In genomic region chr15:71111950-71112349, GRCh38 we compare ENCODE assay signal across 21 cellular contexts. TPM values are rescaled to one million over a fixed set of nuclear protein-coding genes. Genes with fewer than 3 reads are reported as not detected.
DNase-seq lines count a peak whose midpoint lies in the region; ATAC-seq and TF ChIP-seq lines count a peak whose summit lies in the region.
"Had no signal": no experiment of that assay in that cellular context is flagged by ENCODE, and none has a peak within 500 bp of the region (broad histone marks: within the 10 kb centered on the region; RNA-seq: fewer than 3 reads in every experiment).

No MANE protein-coding gene starts in this region.

- H4K20me1 ChIP-seq in IMR-90 (ENCODE audit: insufficient read depth, low read length): no peaks in the 10 kb centered on the region
- H4K20me1 ChIP-seq in neural progenitor cell (ENCODE audit: low read depth): no peaks in the 10 kb centered on the region

- H3K36me3 Mint-ChIP-seq in neural progenitor cell: no peaks in the 10 kb centered on the region
- H3K36me3 Mint-ChIP-seq: T-cell had no signal

- H3K9ac ChIP-seq in IMR-90 (ENCODE audit: low read depth, low read length) (no peak overlapping the region), neural progenitor cell (no peak overlapping the region)

- H3K36me3 ChIP-seq in IMR-90 (ENCODE audit: control insufficient read depth, insufficient read depth, low read length) (no peaks in the 10 kb centered on the region), neural progenitor cell (no peaks in the 10 kb centered on the region)

- no peak for TF ChIP-seq POLR2A in IMR-90 (IDR thresholded peaks at IDR 0.05; ENCODE audit: low read depth, low read length)

- no peak for ATAC-seq in IMR-90 (ENCODE audit: low read depth)
- no peak for ATAC-seq in HG03354 (IDR thresholded peaks at IDR 0.05; ENCODE audit: poor library complexity, severe bottlenecking, unreplicated experiment)
- no peak for ATAC-seq in GM19023 (IDR thresholded peaks at IDR 0.05; ENCODE audit: unreplicated experiment)
- ATAC-seq: HCT116, SK-N-SH treated with all-trans-retinoic acid at 6 μM for 48 hours, T-cell had no signal

- H3K4ac ChIP-seq in IMR-90 (ENCODE audit: low read depth, low read length): peak overlapping the region; percentile 72; the same call in 1 of the 2 replicates

- H3K4me3 ChIP-seq in IMR-90 (ENCODE audit: insufficient read depth, low read depth, low read length) (no peak overlapping the region), neural progenitor cell (no peak overlapping the region)

- H3K23ac ChIP-seq in IMR-90 (ENCODE audit: low read depth, low read length): no peak overlapping the region

- H4K91ac ChIP-seq in IMR-90 (ENCODE audit: insufficient read depth, low read depth, low read length): peak overlapping the region; percentile 33; the same call in 1 of the 2 replicates

- H3F3A ChIP-seq in neural progenitor cell (ENCODE audit: low read depth): peaks cover 17% of the 10 kb centered on the region

- CTCF ChIA-PET in IMR-90 (lab: Yijun Ruan, JAX): interaction anchor here (0.6 to 1.0 kb wide), 4 partner anchors 8 to 219 kb away, joined by 3 read pairs; partner anchors contain the start of gene LRRC49

- H2AK5ac ChIP-seq in IMR-90 (ENCODE audit: low read depth, low read length): 0 out of 2 replicates have a peak overlapping the region, but pooled peaks have one; percentile 21

- no peak for DNase-seq in IMR-90
- peak; percentile 10 for DNase-seq in cerebellar cortex (ENCODE audit: low spot score)
- DNase-seq in neural progenitor cell (ENCODE audit: low spot score): no peak
- no peak for DNase-seq in posterior cingulate gyrus
- DNase-seq in NCI-H1694 treated with DMSO at 0.1 percent for 48 hours (lab: John Stamatoyannopoulos, UW): no peak
- DNase-seq: AML-193; COR-L47; NCI-H1092 treated with DMSO at 0.1 percent for 48 hours; NCI-H146; NCI-H2081; NCI-H2171 treated with DMSO at 0.1 percent for 48 hours; NCI-H446 treated with DMSO at 0.1 percent for 48 hours; NCI-H69; NK-92 treated with Interleukin-12 subunit alpha and Interleukin-12 subunit beta, amount 100 ng/mL, for 24 hours; SIG-M5; T-cell had no signal

- BruUV-seq in IMR-90 (replicated peaks; lab: Mats Ljungman, UMichigan): no TSS peak

- H3K56ac ChIP-seq in IMR-90 (ENCODE audit: extremely low read depth, insufficient read depth, low read length): no peak overlapping the region

- no peaks in the 10 kb centered on the region for H3K9me3 ChIP-seq in IMR-90 (ENCODE audit: control insufficient read depth, insufficient read depth, low read length)
- H3K9me3 ChIP-seq in neural progenitor cell (ENCODE audit: low read depth): no peaks in the 10 kb centered on the region

- peak overlapping the region; percentile 49; the same call in 1 of the 2 replicates for H4K5ac ChIP-seq in IMR-90 (ENCODE audit: low read depth, low read length)

- peak overlapping the region in 1 of 2 experiments; percentile 68; a peak in 2 of 4 replicates for H4K8ac ChIP-seq in IMR-90 (ENCODE audit: low read depth in 2 of 2, low read length in 2 of 2)

- H3K9me3 Mint-ChIP-seq in neural progenitor cell: no peaks in the 10 kb centered on the region
- H3K9me3 Mint-ChIP-seq: T-cell had no signal

- peaks cover 10% of the 10 kb centered on the region; the same call in 1 of the 2 replicates for H3K9me1 ChIP-seq in IMR-90 (ENCODE audit: insufficient read depth, low read length)

- WGBS in IMR-90 (ENCODE audit: extremely low coverage in 2 of 2, insufficient read length in 1 of 2), 2 experiments: no CpG with 5 or more reads among the region's 4 CpGs

- in situ Hi-C loops in IMR-90 (cut with MboI; ENCODE audit: low sequenced_read_pairs): loop anchor here (5.0 kb wide), 3 partner anchors 100 to 695 kb away; no protein-coding TSS in a partner anchor

- no peak overlapping the region for H2AK9ac ChIP-seq in IMR-90 (replicated peaks; ENCODE audit: low read depth, low read length, poor library complexity)

- no peak overlapping the region for H3K4me3 Mint-ChIP-seq in neural progenitor cell
- H3K4me3 Mint-ChIP-seq: T-cell had no signal

- peaks cover 18% of the 10 kb centered on the region for H3K4me1 ChIP-seq in IMR-90 (ENCODE audit: control insufficient read depth, insufficient read depth, low read length)
- H3K4me1 ChIP-seq in neural progenitor cell: peaks cover 24% of the 10 kb centered on the region

- H3K79me2 ChIP-seq in neural progenitor cell (ENCODE audit: low read depth): no peaks in the 10 kb centered on the region

- H2BK15ac ChIP-seq in IMR-90 (ENCODE audit: low read depth, low read length): no peak overlapping the region

- peaks cover 31% of the 10 kb centered on the region for H3K4me1 Mint-ChIP-seq in neural progenitor cell

- H3K4me2 ChIP-seq in IMR-90 (ENCODE audit: low read depth, low read length) (no peak overlapping the region), neural progenitor cell (no peak overlapping the region)

- dilution Hi-C loops in IMR-90 (cut with HindIII; ENCODE audit: low sequenced_read_pairs, unreplicated experiment): no loop called here

- POLR2A ChIA-PET in IMR-90 (lab: Charles Lee; ENCODE audit: unreplicated experiment): no interaction called here

- H3K18ac ChIP-seq in IMR-90 (ENCODE audit: low read depth, low read length): peak overlapping the region; percentile 50; the same call in 1 of the 2 replicates

- peak overlapping the region; percentile 57 for H2AFZ ChIP-seq in IMR-90 (replicated peaks; ENCODE audit: low read length, poor library complexity)
- peak overlapping the region; percentile 52 for H2AFZ ChIP-seq in neural progenitor cell (replicated peaks)

- H3K27me3 ChIP-seq in IMR-90 (ENCODE audit: control insufficient read depth, insufficient read depth, low read length) (no peaks in the 10 kb centered on the region), neural progenitor cell (peaks cover 27% of the 10 kb centered on the region)

- no peak for TF ChIP-seq RAD21 in IMR-90 (IDR thresholded peaks at IDR 0.05; ENCODE audit: low read length)

- H3K27ac Mint-ChIP-seq in neural progenitor cell: no peak overlapping the region
- H3K27ac Mint-ChIP-seq: CD14-positive monocyte, T-cell had no signal

- intact Hi-C loops in IMR-90 (cut with micrococcal nuclease): no loop called here
- intact Hi-C loops in posterior cingulate gyrus (cut with DNase I): no loop called here

- peak overlapping the region; percentile 9 for H2BK5ac ChIP-seq in IMR-90 (ENCODE audit: low read depth, low read length, poor library complexity, severe bottlenecking)

- no peak for TF ChIP-seq CTCF in IMR-90 (conservative IDR thresholded peaks at IDR 0.05; ENCODE audit: low read depth, low read length)
- no peak for TF ChIP-seq CTCF in neural progenitor cell (IDR thresholded peaks at IDR 0.05)

- peaks cover 30% of the 10 kb centered on the region for H3K27me3 Mint-ChIP-seq in neural progenitor cell (ENCODE audit: insufficient read depth, low read depth)

- peak overlapping the region; percentile 80 for H2BK120ac ChIP-seq in IMR-90 (ENCODE audit: low read depth, low read length)

- H3K27ac ChIP-seq in IMR-90 (ENCODE audit: insufficient read depth, low read length) (no peak overlapping the region), neural progenitor cell (no peak overlapping the region)

- peak overlapping the region; percentile 66 for H2BK20ac ChIP-seq in IMR-90 (ENCODE audit: low read depth, low read length)

- peaks cover 4 to 18% of the 10 kb centered on the region in 2 experiments; a peak in 2 of 4 replicates for H3K79me1 ChIP-seq in IMR-90 (ENCODE audit: low read depth in 1 of 2, low read length in 2 of 2)

- peak overlapping the region; percentile 41; the same call in 1 of the 2 replicates for H3K14ac ChIP-seq in IMR-90 (replicated peaks; ENCODE audit: low read depth, low read length)

TF ChIP-seq in IMR-90, 13 proteins besides CTCF, POLR2A, EP300 and RAD21:
- no peak for TF ChIP-seq SMC3 (IDR thresholded peaks at IDR 0.05; ENCODE audit: low read depth, low read length)
- TF ChIP-seq MAZ (IDR thresholded peaks at IDR 0.05; ENCODE audit: borderline replicate concordance, low read depth, low read length): no peak
- TF ChIP-seq FOS (IDR thresholded peaks at IDR 0.05; ENCODE audit: low read depth, low read length): no peak
- no peak for TF ChIP-seq NFE2L2 (IDR thresholded peaks at IDR 0.05; ENCODE audit: low read depth, low read length)
- TF ChIP-seq ELK1 (IDR thresholded peaks at IDR 0.05; ENCODE audit: borderline replicate concordance, low read depth, low read length): no peak
- no peak for TF ChIP-seq CHD1 (IDR thresholded peaks at IDR 0.05; ENCODE audit: low read depth, low read length)
- TF ChIP-seq MAFK (IDR thresholded peaks at IDR 0.05; ENCODE audit: low read depth, low read length): no peak
- TF ChIP-seq MXI1 (IDR thresholded peaks at IDR 0.05; ENCODE audit: borderline replicate concordance, low read depth, low read length): no peak
- TF ChIP-seq RCOR1 (IDR thresholded peaks at IDR 0.05; ENCODE audit: insufficient replicate concordance, low read length): no peak
- TF ChIP-seq CEBPB (IDR thresholded peaks at IDR 0.05; ENCODE audit: low read depth, low read length): no peak
- TF ChIP-seq USF2 (IDR thresholded peaks at IDR 0.05; ENCODE audit: low read depth, low read length): no peak
- no peak for TF ChIP-seq BHLHE40 (IDR thresholded peaks at IDR 0.05; ENCODE audit: low read depth, low read length)
- no peak for TF ChIP-seq RFX5 (IDR thresholded peaks at IDR 0.05; ENCODE audit: low read depth, low read length)
TF ChIP-seq in IMR-90: peak in this region for 0.

RNA-seq across cellular contexts. Expression of gene THSD4, which starts 3.3 kb away (rescaled TPM):
- 25.5 and 31.1 TPM in 2 replicates for total RNA-seq in IMR-90 (2012; rRNA removed)
- 30.5 and 31.1 TPM in 2 replicates for polyA plus RNA-seq in IMR-90 (2012; rRNA removed)
- polyA plus RNA-seq in IMR-90 (2012; cell fraction: cytosol; rRNA removed): 21.7 and 44.3 TPM in 2 replicates
- polyA plus RNA-seq in IMR-90 (2012; cell fraction: nucleus; rRNA removed; ENCODE audit: low replicate concordance): 38.0 and 45.5 TPM in 2 replicates
- 2.0 and 2.4 TPM in 2 replicates for total RNA-seq in neural progenitor cell (ENCODE audit: low replicate concordance)
- polyA plus RNA-seq: CD14-positive monocyte had no signal
